Comparison of ENCODE assay signal across 8 cellular contexts in the genomic region with DNA sequence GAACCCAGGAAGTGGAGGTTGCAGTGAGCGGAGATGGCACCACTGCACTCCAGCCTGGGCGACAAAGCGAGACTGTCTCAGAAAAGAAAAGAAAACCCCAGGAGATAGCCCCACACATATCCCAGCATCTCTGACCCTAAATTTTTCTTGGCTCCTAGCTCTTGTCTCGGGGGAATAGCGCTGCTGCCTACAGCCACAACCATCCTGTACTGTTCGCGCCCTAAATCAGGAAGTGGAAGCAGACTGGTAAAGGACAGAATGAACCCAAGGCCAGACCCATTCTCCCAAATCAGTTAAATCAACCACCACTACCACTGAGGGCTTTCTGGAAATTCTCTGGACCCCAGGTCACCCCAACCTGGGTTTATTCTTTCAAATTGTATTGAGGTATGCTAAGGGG. TPM values are rescaled to one million over a fixed set of nuclear protein-coding genes. Genes with fewer than 3 reads are reported as not detected.
DNase-seq lines count a peak whose midpoint lies in the region; ATAC-seq and TF ChIP-seq lines count a peak whose summit lies in the region.

No MANE protein-coding gene starts in this region.

- H3K4me3 ChIP-seq in iPS-18a (ENCODE audit: low read length), result peak overlapping the region; percentile 94
- H3K4me3 ChIP-seq in subcutaneous abdominal adipose tissue (ENCODE audit: low read depth in 1 of 5, low read length in 5 of 5), result peak overlapping the region; percentile 78 to 95 (median 86)

- POLR2A ChIA-PET in WTC11 (lab: Charles Lee), result no interaction called here

- H3K27ac ChIP-seq in iPS-18a (ENCODE audit: low read length) (no peak overlapping the region), subcutaneous abdominal adipose tissue (ENCODE audit: low read depth, low read length) (peak overlapping the region; percentile 100)

- H3K9me3 ChIP-seq in iPS-18a (ENCODE audit: control insufficient read depth, low read depth, low read length), result no peaks in the 10 kb centered on the region
- no peaks in the 10 kb centered on the region for H3K9me3 ChIP-seq in subcutaneous abdominal adipose tissue (ENCODE audit: control insufficient read depth in 5 of 5, low read length in 5 of 5)

- no peak for DNase-seq in activated CD8-positive, alpha-beta memory T cell treated with anti-CD3 and anti-CD28 coated beads, Interleukin-2, amount 10 ng/mL, durations not matched to agents 7 days and 5 days
- DNase-seq in activated CD8-positive, alpha-beta memory T cell treated with anti-CD3 and anti-CD28 coated beads for 24 hours, result no peak
- DNase-seq in WTC11 (ENCODE audit: low spot score) (no peak), COLO668 (lab: John Stamatoyannopoulos, UW; ENCODE audit: unreplicated experiment) (no peak)

- H3K27me3 Mint-ChIP-seq in activated CD8-positive, alpha-beta memory T cell treated with anti-CD3 and anti-CD28 coated beads, Interleukin-2, amount 10 ng/mL, durations not matched to agents 7 days and 5 days, result no peaks in the 10 kb centered on the region
- no peaks in the 10 kb centered on the region for H3K27me3 Mint-ChIP-seq in WTC11 (ENCODE audit: low read depth)

- no peak overlapping the region for H3K9ac ChIP-seq in iPS-18a (ENCODE audit: low read length)
- H3K9ac ChIP-seq in subcutaneous abdominal adipose tissue (ENCODE audit: low read length in 5 of 5), result peak overlapping the region; percentile 87 to 94 (median 90)

- no peaks in the 10 kb centered on the region for H3K9me3 Mint-ChIP-seq in activated CD8-positive, alpha-beta memory T cell treated with anti-CD3 and anti-CD28 coated beads, Interleukin-2, amount 10 ng/mL, durations not matched to agents 7 days and 5 days (ENCODE audit: low read depth)
- H3K9me3 Mint-ChIP-seq in WTC11, result no peaks in the 10 kb centered on the region

- peak overlapping the region; percentile 91 for H3K27ac Mint-ChIP-seq in activated CD8-positive, alpha-beta memory T cell treated with anti-CD3 and anti-CD28 coated beads, Interleukin-2, amount 10 ng/mL, durations not matched to agents 7 days and 5 days
- H3K27ac Mint-ChIP-seq in WTC11, result peak overlapping the region; percentile 70; the same call in 1 of the 2 replicates

- peaks cover 46% of the 10 kb centered on the region for H3K4me1 Mint-ChIP-seq in activated CD8-positive, alpha-beta memory T cell treated with anti-CD3 and anti-CD28 coated beads, Interleukin-2, amount 10 ng/mL, durations not matched to agents 7 days and 5 days
- peaks cover 34% of the 10 kb centered on the region for H3K4me1 Mint-ChIP-seq in WTC11

- CTCF ChIA-PET in activated CD8-positive, alpha-beta memory T cell treated with anti-CD3 and anti-CD28 coated beads, Interleukin-2, amount 10 ng/mL, durations not matched to agents 7 days and 5 days (lab: Charles Lee), result interaction anchor here (2.5 kb wide), 1 partner anchor 8 kb away, joined by 18 read pairs; a partner anchor contains a TSS
- CTCF ChIA-PET in WTC11 (lab: Charles Lee), result interaction anchor here (1.5 to 1.6 kb wide), 2 partner anchors 29 to 46 kb away, joined by 4 read pairs; no protein-coding TSS in a partner anchor

- H3K27me3 ChIP-seq in iPS-18a (ENCODE audit: control insufficient read depth, insufficient read depth, low read length) (no peaks in the 10 kb centered on the region), subcutaneous abdominal adipose tissue (ENCODE audit: control insufficient read depth in 5 of 5, insufficient read depth in 4 of 5, low read length in 5 of 5) (no peaks in the 10 kb centered on the region)

- peak overlapping the region; percentile 91 for H3K4me3 Mint-ChIP-seq in activated CD8-positive, alpha-beta memory T cell treated with anti-CD3 and anti-CD28 coated beads, Interleukin-2, amount 10 ng/mL, durations not matched to agents 7 days and 5 days
- peak overlapping the region; percentile 92 for H3K4me3 Mint-ChIP-seq in WTC11

- ATAC-seq in activated CD8-positive, alpha-beta memory T cell treated with anti-CD3 and anti-CD28 coated beads, Interleukin-2, amount 10 ng/mL, durations not matched to agents 7 days and 5 days, result no peak
- ATAC-seq in WTC11, result no peak
- ATAC-seq in GM18517 (IDR thresholded peaks at IDR 0.05; ENCODE audit: unreplicated experiment), result no peak
- ATAC-seq in HG03175 (IDR thresholded peaks at IDR 0.05; ENCODE audit: unreplicated experiment), result no peak

- peaks cover 23% of the 10 kb centered on the region for H3K36me3 Mint-ChIP-seq in activated CD8-positive, alpha-beta memory T cell treated with anti-CD3 and anti-CD28 coated beads, Interleukin-2, amount 10 ng/mL, durations not matched to agents 7 days and 5 days
- peaks cover 32% of the 10 kb centered on the region for H3K36me3 Mint-ChIP-seq in WTC11

- TF ChIP-seq CTCF in WTC11 (IDR thresholded peaks at IDR 0.05), result no peak

- peaks cover 23% of the 10 kb centered on the region for H3K36me3 ChIP-seq in iPS-18a (ENCODE audit: control insufficient read depth, low read depth, low read length)
- peaks cover 9 to 27% (median 22%) of the 10 kb centered on the region in 5 donors for H3K36me3 ChIP-seq in subcutaneous abdominal adipose tissue (ENCODE audit: control insufficient read depth in 5 of 5, insufficient read depth in 5 of 5, low read length in 5 of 5)

- H3K4me1 ChIP-seq in iPS-18a (ENCODE audit: control insufficient read depth, low read depth, low read length), result peaks cover 12% of the 10 kb centered on the region
- H3K4me1 ChIP-seq in subcutaneous abdominal adipose tissue (ENCODE audit: control insufficient read depth in 5 of 5, insufficient read depth in 5 of 5, low read length in 5 of 5), result peaks cover 13 to 39% (median 37%) of the 10 kb centered on the region in 5 donors

TF ChIP-seq in WTC11, 78 proteins besides CTCF, POLR2A, EP300 and RAD21:
- TF ChIP-seq, protein P1, sequence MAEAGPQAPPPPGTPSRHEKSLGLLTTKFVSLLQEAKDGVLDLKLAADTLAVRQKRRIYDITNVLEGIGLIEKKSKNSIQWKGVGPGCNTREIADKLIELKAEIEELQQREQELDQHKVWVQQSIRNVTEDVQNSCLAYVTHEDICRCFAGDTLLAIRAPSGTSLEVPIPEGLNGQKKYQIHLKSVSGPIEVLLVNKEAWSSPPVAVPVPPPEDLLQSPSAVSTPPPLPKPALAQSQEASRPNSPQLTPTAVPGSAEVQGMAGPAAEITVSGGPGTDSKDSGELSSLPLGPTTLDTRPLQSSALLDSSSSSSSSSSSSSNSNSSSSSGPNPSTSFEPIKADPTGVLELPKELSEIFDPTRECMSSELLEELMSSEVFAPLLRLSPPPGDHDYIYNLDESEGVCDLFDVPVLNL (CRISPR knock-in tag; IDR thresholded peaks at IDR 0.05; ENCODE audit: borderline replicate concordance, low read depth), result no peak

RNA-seq across cellular contexts. Expression of a gene that starts 1.7 kb away (rescaled TPM):
- total RNA-seq in activated CD8-positive, alpha-beta memory T cell treated with anti-CD3 and anti-CD28 coated beads, Interleukin-2, amount 10 ng/mL, durations not matched to agents 7 days and 5 days, result 100 to 1,000 TPM; 162 to 192 TPM
- 120 to 127 TPM (median 126 TPM) in 3 replicates for total RNA-seq in WTC11 (2021)

RNA-seq across cellular contexts. Expression of a gene that starts 2.2 kb away (rescaled TPM):
- total RNA-seq in activated CD8-positive, alpha-beta memory T cell treated with anti-CD3 and anti-CD28 coated beads, Interleukin-2, amount 10 ng/mL, durations not matched to agents 7 days and 5 days, result 10 to 100 TPM; 56.5 to 70.4 TPM
- total RNA-seq in WTC11 (2021), result 101 to 103 TPM (median 103 TPM) in 3 replicates

RNA-seq across cellular contexts. Expression of a gene that starts 7.6 kb away (rescaled TPM):
- 100 to 1,000 TPM; 207 to 231 TPM for total RNA-seq in activated CD8-positive, alpha-beta memory T cell treated with anti-CD3 and anti-CD28 coated beads, Interleukin-2, amount 10 ng/mL, durations not matched to agents 7 days and 5 days
- 228 to 247 TPM (median 238 TPM) in 3 replicates for total RNA-seq in WTC11 (2021)

RNA-seq across cellular contexts. Expression of a gene that starts 10.6 kb away (rescaled TPM):
- total RNA-seq in activated CD8-positive, alpha-beta memory T cell treated with anti-CD3 and anti-CD28 coated beads, Interleukin-2, amount 10 ng/mL, durations not matched to agents 7 days and 5 days, result 10 to 100 TPM; 42.1 to 53.2 TPM
- 45.8 to 50.1 TPM (median 49.1 TPM) in 3 replicates for total RNA-seq in WTC11 (2021)

RNA-seq across cellular contexts. Expression of a gene that starts 12.4 kb away (rescaled TPM):
- total RNA-seq in activated CD8-positive, alpha-beta memory T cell treated with anti-CD3 and anti-CD28 coated beads, Interleukin-2, amount 10 ng/mL, durations not matched to agents 7 days and 5 days, result 1 to 10 TPM in 1 of 2 experiments, under 1 TPM in 1; 0.66 to 1.9 TPM
- 131 to 136 TPM (median 136 TPM) in 3 replicates for total RNA-seq in WTC11 (2021)
